1 cellular context compared by ENCODE assay signal in genomic region chr1:150476754-150477153, GRCh38.
TF ChIP-seq lines count a peak whose summit lies in the region.

No MANE protein-coding gene starts in this region.

TF ChIP-seq in HEK293, 187 proteins besides CTCF, POLR2A, EP300 and RAD21 (continued from another document):
- no peak for TF ChIP-seq PRDM2 (tag by site-specific recombination; IDR thresholded peaks at IDR 0.05; ENCODE audit: borderline replicate concordance)
- TF ChIP-seq ZNF645 (tag by site-specific recombination; IDR thresholded peaks at IDR 0.05), result no peak
- no peak for TF ChIP-seq SETDB1 (IDR thresholded peaks at IDR 0.05; ENCODE audit: insufficient read length, low read length)
- no peak for TF ChIP-seq ZNF211 (tag by site-specific recombination; IDR thresholded peaks at IDR 0.05; ENCODE audit: low read depth)
- TF ChIP-seq OSR2 (tag by site-specific recombination; IDR thresholded peaks at IDR 0.05), result 0 out of 2 replicates have a peak, but pooled peaks have one; percentile 8
- TF ChIP-seq ZNF354C (tag by site-specific recombination; IDR thresholded peaks at IDR 0.05; ENCODE audit: borderline replicate concordance, low read depth), result no peak
- TF ChIP-seq EGR2 (tag by site-specific recombination; IDR thresholded peaks at IDR 0.05; ENCODE audit: low read depth), result peak; percentile 92
- TF ChIP-seq ZNF473 (tag by site-specific recombination; IDR thresholded peaks at IDR 0.05), result no peak
- peak; percentile 89 for TF ChIP-seq ZFHX2 (tag by site-specific recombination; conservative IDR thresholded peaks at IDR 0.05)
- TF ChIP-seq ZNF341 (tag by site-specific recombination; IDR thresholded peaks at IDR 0.05; ENCODE audit: low read depth), result no peak
- no peak for TF ChIP-seq KLF16 (tag by site-specific recombination; IDR thresholded peaks at IDR 0.05)
- TF ChIP-seq ZNF76 (tag by site-specific recombination; IDR thresholded peaks at IDR 0.05; ENCODE audit: borderline replicate concordance, low read depth), result no peak
- no peak for TF ChIP-seq MYNN (tag by site-specific recombination; IDR thresholded peaks at IDR 0.05; ENCODE audit: borderline replicate concordance)
- no peak for TF ChIP-seq ZNF175 (tag by site-specific recombination; IDR thresholded peaks at IDR 0.05)
- TF ChIP-seq PRDM6 (tag by site-specific recombination; IDR thresholded peaks at IDR 0.05), result peak; percentile 70
- TF ChIP-seq ZNF24 (tag by site-specific recombination; IDR thresholded peaks at IDR 0.05), result no peak
- TF ChIP-seq ZNF580 (tag by site-specific recombination; IDR thresholded peaks at IDR 0.05), result no peak
- TF ChIP-seq ZNF776 (tag by site-specific recombination; IDR thresholded peaks at IDR 0.05; ENCODE audit: borderline replicate concordance), result no peak
- TF ChIP-seq ZBTB6 (tag by site-specific recombination; IDR thresholded peaks at IDR 0.05), result no peak
- TF ChIP-seq HOXA7 (CRISPR knock-in tag; IDR thresholded peaks at IDR 0.05; ENCODE audit: borderline replicate concordance), result no peak
- no peak for TF ChIP-seq ZNF555 (tag by site-specific recombination; conservative IDR thresholded peaks at IDR 0.05)
- TF ChIP-seq ZNF768 (tag by site-specific recombination; IDR thresholded peaks at IDR 0.05), result no peak
- no peak for TF ChIP-seq ZFP41 (tag by site-specific recombination; IDR thresholded peaks at IDR 0.05; ENCODE audit: borderline replicate concordance)
- TF ChIP-seq TCF7L2 (IDR thresholded peaks at IDR 0.05; ENCODE audit: borderline replicate concordance, low read depth, low read length), result no peak; the same call in 1 of the 2 replicates
- peak; percentile 74 for TF ChIP-seq FEZF1 (tag by site-specific recombination; IDR thresholded peaks at IDR 0.05)
- TF ChIP-seq ZNF37A (tag by site-specific recombination; IDR thresholded peaks at IDR 0.05), result no peak
- no peak for TF ChIP-seq ZNF394 (tag by site-specific recombination; IDR thresholded peaks at IDR 0.05; ENCODE audit: borderline replicate concordance)
- TF ChIP-seq ZNF449 (tag by site-specific recombination; IDR thresholded peaks at IDR 0.05), result no peak
- TF ChIP-seq PRDM1 (tag by site-specific recombination; IDR thresholded peaks at IDR 0.05), result 0 out of 2 replicates have a peak, but pooled peaks have one; percentile 39
- no peak for TF ChIP-seq ZNF548 (tag by site-specific recombination; IDR thresholded peaks at IDR 0.05)
- TF ChIP-seq ZBTB49 (tag by site-specific recombination; IDR thresholded peaks at IDR 0.05; ENCODE audit: low read depth), result no peak
- TF ChIP-seq ZNF221 (tag by site-specific recombination; IDR thresholded peaks at IDR 0.05; ENCODE audit: borderline replicate concordance), result no peak
- no peak for TF ChIP-seq OVOL3 (tag by site-specific recombination; IDR thresholded peaks at IDR 0.05)
- no peak for TF ChIP-seq ZNF433 (tag by site-specific recombination; IDR thresholded peaks at IDR 0.05; ENCODE audit: low read depth)
- TF ChIP-seq GFI1B (tag by site-specific recombination; IDR thresholded peaks at IDR 0.05), result peak; percentile 9; the same call in 1 of the 2 replicates
- TF ChIP-seq ZNF10 (tag by site-specific recombination; IDR thresholded peaks at IDR 0.05), result no peak
- no peak for TF ChIP-seq INSM2 (tag by site-specific recombination; IDR thresholded peaks at IDR 0.05)
- no peak for TF ChIP-seq ZNF670 (tag by site-specific recombination; IDR thresholded peaks at IDR 0.05; ENCODE audit: low read depth)
- TF ChIP-seq ZNF777 (tag by site-specific recombination; IDR thresholded peaks at IDR 0.05; ENCODE audit: borderline replicate concordance), result no peak
- TF ChIP-seq ZNF146 (tag by site-specific recombination; IDR thresholded peaks at IDR 0.05), result no peak
